ENCODE assay signal across 14 cellular contexts in genomic region chr5:73232266-73233041, GRCh38. TPM values are rescaled to one million over a fixed set of nuclear protein-coding genes. Genes with fewer than 3 reads are reported as not detected.
A peak's percentile ranks its signal among the peaks of the same experiment; 100 is the strongest.
DNase-seq lines count a peak whose midpoint lies in the region; ATAC-seq and TF ChIP-seq lines count a peak whose summit lies in the region.
"Had no signal": no experiment of that assay in that cellular context is flagged by ENCODE, and none has a peak within 500 bp of the region (broad histone marks: within the 10 kb centered on the region; RNA-seq: fewer than 3 reads in every experiment).

No MANE protein-coding gene starts in this region.

- intact Hi-C loops in CD14-positive monocyte (cut with micrococcal nuclease) (no loop called here), stomach (cut with DNase I; ENCODE audit: low total_unique reads) (no loop called here)

- H2AFZ ChIP-seq in GM23338, result peak overlapping the region; percentile 91

- H3K9me3 ChIP-seq in stomach, result no peaks in the 10 kb centered on the region
- H3K9me3 ChIP-seq: ascending aorta, heart right ventricle, sigmoid colon, uterus had no signal

- H3K4me3 ChIP-seq in AG10803 (ENCODE audit: low read length), result no peak overlapping the region
- peak overlapping the region; percentile 68 for H3K4me3 ChIP-seq in GM23338
- peak overlapping the region; percentile 71 for H3K4me3 ChIP-seq in coronary artery
- peak overlapping the region in 1 of 4 donors; percentile 54 for H3K4me3 ChIP-seq in stomach

- H3K36me3 Mint-ChIP-seq in GM23338 (ENCODE audit: low read depth) (no peaks in the 10 kb centered on the region), CD14-positive monocyte (peaks cover 2 to 5% of the 10 kb centered on the region in 2 donors)
- H3K36me3 Mint-ChIP-seq in naive thymus-derived CD8-positive, alpha-beta T cell, result peaks cover 0 to 2% (median 0%) of the 10 kb centered on the region in 3 donors

- peaks cover 9% of the 10 kb centered on the region for H3F3A ChIP-seq in GM23338 (replicated peaks; ENCODE audit: low read depth)

- no peak for TF ChIP-seq CTCF in AG10803 (conservative IDR thresholded peaks at IDR 0.05; ENCODE audit: low read length)
- no peak for TF ChIP-seq CTCF in GM23338 (conservative IDR thresholded peaks at IDR 0.05; ENCODE audit: low read depth in 2 of 2)
- TF ChIP-seq CTCF in coronary artery (IDR thresholded peaks at IDR 0.05), result no peak
- TF ChIP-seq CTCF in CD14-positive monocyte (IDR thresholded peaks at IDR 0.05), result no peak
- no peak for TF ChIP-seq CTCF in stomach (IDR thresholded peaks at IDR 0.05)

- peaks cover 46% of the 10 kb centered on the region for H3K4me1 ChIP-seq in GM23338 (ENCODE audit: insufficient read depth)
- peaks cover 21 to 37% (median 31%) of the 10 kb centered on the region in 4 donors for H3K4me1 ChIP-seq in stomach
- H3K4me1 ChIP-seq: ascending aorta, uterus had no signal

- H3K27me3 Mint-ChIP-seq in GM23338 (ENCODE audit: insufficient read depth, low read depth, poor library complexity), result peaks cover 90% of the 10 kb centered on the region
- peaks cover 49 to 97% (median 68%) of the 10 kb centered on the region in 5 donors for H3K27me3 Mint-ChIP-seq in naive thymus-derived CD8-positive, alpha-beta T cell
- peaks cover 86 to 94% (median 91%) of the 10 kb centered on the region in 3 donors for H3K27me3 Mint-ChIP-seq in CD14-positive monocyte (ENCODE audit: low read depth in 3 of 3)

- H4K20me1 ChIP-seq in GM23338 (replicated peaks; ENCODE audit: insufficient read depth), result peaks cover 7% of the 10 kb centered on the region

- H3K27me3 ChIP-seq in GM23338 (ENCODE audit: insufficient read depth), result peaks cover 98% of the 10 kb centered on the region
- H3K27me3 ChIP-seq in stomach, result peaks cover 28 to 97% (median 81%) of the 10 kb centered on the region in 3 donors
- H3K27me3 ChIP-seq: ascending aorta had no signal

- TF ChIP-seq POLR2A in stomach (IDR thresholded peaks at IDR 0.05), result no peak

- H3K27ac ChIP-seq in GM23338 (ENCODE audit: low read depth) (no peak overlapping the region), coronary artery (no peak overlapping the region), stomach (no peak overlapping the region)
- H3K27ac ChIP-seq: ascending aorta, heart right ventricle, sigmoid colon, uterus had no signal

- no peaks in the 10 kb centered on the region for H3K36me3 ChIP-seq in GM23338 (ENCODE audit: insufficient read depth)
- H3K36me3 ChIP-seq in stomach, result no peaks in the 10 kb centered on the region
- H3K36me3 ChIP-seq: ascending aorta, heart right ventricle, sigmoid colon, uterus had no signal

- POLR2A ChIA-PET in naive thymus-derived CD8-positive, alpha-beta T cell (lab: Charles Lee), result no interaction called here

- ATAC-seq in GM23338 (peak; percentile 26), HG03097 (IDR thresholded peaks at IDR 0.05; ENCODE audit: low FRiP score, unreplicated experiment) (no peak)
- ATAC-seq in naive thymus-derived CD8-positive, alpha-beta T cell, result peak; percentile 35 to 45

- no peak for TF ChIP-seq EP300 in stomach (IDR thresholded peaks at IDR 0.05)

- H3K4me1 Mint-ChIP-seq in GM23338 (peaks cover 27% of the 10 kb centered on the region), CD14-positive monocyte (peaks cover 15% of the 10 kb centered on the region)
- peaks cover 8 to 34% (median 31%) of the 10 kb centered on the region in 4 donors for H3K4me1 Mint-ChIP-seq in naive thymus-derived CD8-positive, alpha-beta T cell

- H3K9me2 ChIP-seq in GM23338 (ENCODE audit: insufficient read depth), result no peaks in the 10 kb centered on the region

- H3K9me3 Mint-ChIP-seq in GM23338 (no peaks in the 10 kb centered on the region), CD14-positive monocyte (peaks cover 0 to 19% (median 6%) of the 10 kb centered on the region in 7 donors)
- no peaks in the 10 kb centered on the region for H3K9me3 Mint-ChIP-seq in naive thymus-derived CD8-positive, alpha-beta T cell
- H3K9me3 Mint-ChIP-seq: T-helper 1 cell treated with Interleukin-12 subunit alpha and Interleukin-12 subunit beta and Interleukin-4 antibody, amounts not matched to agents 30 μg/mL and 1 μg/mL, for 36 hours had no signal

- WGBS in stomach, 5 donors, result 13 to 17% (median 16%) methylated on average over 32 to 39 of the region's 39 CpGs

- DNase-seq in AG10803 (ENCODE audit: low read depth) (peak; percentile 63), GM23338 (ENCODE audit: low spot score) (peak; percentile 55), coronary artery (ENCODE audit: low spot score) (no peak), CD14-positive monocyte (ENCODE audit: low spot score) (no peak), kidney glomerular epithelial cell (lab: John Stamatoyannopoulos, UW) (no peak), stomach (no peak)
- peak in 1 of 10 donors; percentile 26 for DNase-seq in naive thymus-derived CD8-positive, alpha-beta T cell
- DNase-seq: heart right ventricle, NCI-H2029 treated with DMSO at 0.1 percent for 48 hours, sigmoid colon, uterus had no signal

- H3K4me2 ChIP-seq in GM23338, result peak overlapping the region; percentile 95

- H3K27ac Mint-ChIP-seq in GM23338, result no peak overlapping the region
- no peak overlapping the region for H3K27ac Mint-ChIP-seq in naive thymus-derived CD8-positive, alpha-beta T cell
- H3K27ac Mint-ChIP-seq in CD14-positive monocyte, result no peak overlapping the region
- H3K27ac Mint-ChIP-seq: T-helper 1 cell treated with Interleukin-12 subunit alpha and Interleukin-12 subunit beta and Interleukin-4 antibody, amounts not matched to agents 30 μg/mL and 1 μg/mL, for 36 hours had no signal

- H3K79me2 ChIP-seq in GM23338 (replicated peaks; ENCODE audit: insufficient read depth), result no peaks in the 10 kb centered on the region

- H3K4me3 Mint-ChIP-seq in GM23338 (peak overlapping the region; percentile 65), CD14-positive monocyte (peak overlapping the region in 1 of 2 donors; percentile 71)
- H3K4me3 Mint-ChIP-seq in naive thymus-derived CD8-positive, alpha-beta T cell, result peak overlapping the region; percentile 47 to 79 (median 64)
- H3K4me3 Mint-ChIP-seq: T-helper 1 cell treated with Interleukin-12 subunit alpha and Interleukin-12 subunit beta and Interleukin-4 antibody, amounts not matched to agents 30 μg/mL and 1 μg/mL, for 36 hours had no signal

TF ChIP-seq in GM23338, 12 proteins besides CTCF, POLR2A, EP300 and RAD21 (continues in another document):
- no peak for TF ChIP-seq ZNF462 (CRISPR knock-in tag; IDR thresholded peaks at IDR 0.05)

RNA-seq across cellular contexts. Expression of gene TMEM174, which starts 59.5 kb away (rescaled TPM):
- total RNA-seq in GM23338 (2014; rRNA removed; shearing (Covaris generic)), result not detected in 2 replicates
- polyA plus RNA-seq in GM23338 (2016; fragmentation: Nextera tagmentation; extraction: Ambion mirVana), result not detected in 2 replicates
- total RNA-seq in naive thymus-derived CD8-positive, alpha-beta T cell, result not detected
- not detected for polyA plus RNA-seq in naive thymus-derived CD8-positive, alpha-beta T cell
- not detected for polyA plus RNA-seq in CD14-positive monocyte
- total RNA-seq in stomach, result not detected
- polyA plus RNA-seq in stomach, result not detected
- total RNA-seq: ascending aorta, heart right ventricle, sigmoid colon, uterus had no signal
- polyA plus RNA-seq: heart right ventricle, sigmoid colon had no signal

Comparison
In these comparisons a context has a peak if more than half of its experiments do, and no peak if none do; other contexts are left out.
1. DNase-seq: peak in AG10803 (single experiment) and GM23338 (single experiment); none in coronary artery (single experiment), CD14-positive monocyte (single experiment), kidney glomerular epithelial cell (single experiment) and stomach (single experiment).